1 cellular context compared by ENCODE assay signal in the genomic region with DNA sequence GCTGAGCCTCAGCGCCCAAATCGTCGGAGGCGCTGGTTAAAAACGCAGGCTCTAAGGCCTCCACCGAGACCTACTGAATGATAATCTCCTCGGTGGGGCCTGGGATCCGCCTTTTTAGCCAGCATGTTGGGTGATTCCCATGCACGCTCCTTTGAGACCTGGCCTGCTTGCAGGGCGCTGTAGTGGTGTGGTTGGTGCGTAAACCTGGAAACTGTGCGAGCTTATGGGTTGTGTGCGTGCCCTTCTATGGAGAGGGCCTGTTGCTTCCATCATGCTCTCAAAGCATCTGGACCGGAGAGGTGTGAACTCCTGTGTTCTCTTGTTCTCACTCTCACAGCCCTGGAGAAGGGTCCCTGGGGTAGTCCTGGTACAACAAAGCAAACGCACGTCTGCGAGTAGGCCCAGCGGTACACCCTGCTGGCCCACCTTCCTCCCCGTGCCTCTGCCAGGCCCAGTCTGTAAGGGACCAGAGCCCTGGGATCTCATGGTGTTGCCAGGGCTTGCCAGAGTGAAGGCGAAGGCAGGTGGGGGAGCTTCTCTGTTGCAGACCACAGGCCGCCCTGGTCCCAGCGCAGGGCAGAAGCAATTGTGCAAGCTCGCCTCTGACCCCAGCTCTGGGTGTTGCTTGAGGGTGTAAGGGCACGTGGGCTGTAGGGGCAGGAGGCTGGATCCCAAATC.
TF ChIP-seq lines count a peak whose summit lies in the region.

No MANE protein-coding gene starts in this region.

TF ChIP-seq in GM23338, 12 proteins besides CTCF, POLR2A, EP300 and RAD21 (continued from another document):
- TF ChIP-seq ZNF462 (CRISPR knock-in tag; IDR thresholded peaks at IDR 0.05) (no peak), POLR2AphosphoS5 (IDR thresholded peaks at IDR 0.05; ENCODE audit: low read depth) (no peak), STAT1 (IDR thresholded peaks at IDR 0.05; ENCODE audit: unreplicated experiment) (no peak), NANOG (IDR thresholded peaks at IDR 0.05; ENCODE audit: borderline replicate concordance) (no peak), ZNF331 (CRISPR knock-in tag; IDR thresholded peaks at IDR 0.05; ENCODE audit: low read depth) (no peak), ZNF114 (CRISPR knock-in tag; IDR thresholded peaks at IDR 0.05) (no peak), CREB1 (CRISPR knock-in tag; IDR thresholded peaks at IDR 0.05; ENCODE audit: low read depth) (no peak), JUNB (IDR thresholded peaks at IDR 0.05; ENCODE audit: unreplicated experiment) (no peak)
- TF ChIP-seq, protein P1, sequence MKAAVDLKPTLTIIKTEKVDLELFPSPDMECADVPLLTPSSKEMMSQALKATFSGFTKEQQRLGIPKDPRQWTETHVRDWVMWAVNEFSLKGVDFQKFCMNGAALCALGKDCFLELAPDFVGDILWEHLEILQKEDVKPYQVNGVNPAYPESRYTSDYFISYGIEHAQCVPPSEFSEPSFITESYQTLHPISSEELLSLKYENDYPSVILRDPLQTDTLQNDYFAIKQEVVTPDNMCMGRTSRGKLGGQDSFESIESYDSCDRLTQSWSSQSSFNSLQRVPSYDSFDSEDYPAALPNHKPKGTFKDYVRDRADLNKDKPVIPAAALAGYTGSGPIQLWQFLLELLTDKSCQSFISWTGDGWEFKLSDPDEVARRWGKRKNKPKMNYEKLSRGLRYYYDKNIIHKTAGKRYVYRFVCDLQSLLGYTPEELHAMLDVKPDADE (IDR thresholded peaks at IDR 0.05), result no peak
